ENCODE assay signal across 1 cellular context in the genomic region with DNA sequence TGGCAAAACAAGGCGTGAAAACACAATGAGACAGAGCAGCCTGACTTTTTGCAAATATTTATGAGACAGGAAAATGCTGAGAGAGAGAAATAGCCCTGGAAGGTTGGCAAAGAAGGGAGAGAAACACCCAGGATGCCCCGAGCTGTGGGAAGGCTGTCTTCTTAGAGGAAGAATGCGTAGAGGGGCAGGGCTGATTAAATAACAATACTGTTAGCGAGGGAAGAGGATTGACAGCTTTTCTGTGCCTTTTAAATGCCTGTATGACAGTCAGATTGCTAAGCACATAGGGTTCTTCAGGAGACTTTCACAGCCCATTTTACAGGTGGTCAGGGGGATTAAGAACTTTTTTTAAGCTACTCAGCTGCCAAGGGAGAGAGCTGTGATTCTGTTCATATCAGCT.
TF ChIP-seq lines count a peak whose summit lies in the region.

No MANE protein-coding gene starts in this region.

TF ChIP-seq in GM23338, 12 proteins besides CTCF, POLR2A, EP300 and RAD21:
- TF ChIP-seq, protein P1, sequence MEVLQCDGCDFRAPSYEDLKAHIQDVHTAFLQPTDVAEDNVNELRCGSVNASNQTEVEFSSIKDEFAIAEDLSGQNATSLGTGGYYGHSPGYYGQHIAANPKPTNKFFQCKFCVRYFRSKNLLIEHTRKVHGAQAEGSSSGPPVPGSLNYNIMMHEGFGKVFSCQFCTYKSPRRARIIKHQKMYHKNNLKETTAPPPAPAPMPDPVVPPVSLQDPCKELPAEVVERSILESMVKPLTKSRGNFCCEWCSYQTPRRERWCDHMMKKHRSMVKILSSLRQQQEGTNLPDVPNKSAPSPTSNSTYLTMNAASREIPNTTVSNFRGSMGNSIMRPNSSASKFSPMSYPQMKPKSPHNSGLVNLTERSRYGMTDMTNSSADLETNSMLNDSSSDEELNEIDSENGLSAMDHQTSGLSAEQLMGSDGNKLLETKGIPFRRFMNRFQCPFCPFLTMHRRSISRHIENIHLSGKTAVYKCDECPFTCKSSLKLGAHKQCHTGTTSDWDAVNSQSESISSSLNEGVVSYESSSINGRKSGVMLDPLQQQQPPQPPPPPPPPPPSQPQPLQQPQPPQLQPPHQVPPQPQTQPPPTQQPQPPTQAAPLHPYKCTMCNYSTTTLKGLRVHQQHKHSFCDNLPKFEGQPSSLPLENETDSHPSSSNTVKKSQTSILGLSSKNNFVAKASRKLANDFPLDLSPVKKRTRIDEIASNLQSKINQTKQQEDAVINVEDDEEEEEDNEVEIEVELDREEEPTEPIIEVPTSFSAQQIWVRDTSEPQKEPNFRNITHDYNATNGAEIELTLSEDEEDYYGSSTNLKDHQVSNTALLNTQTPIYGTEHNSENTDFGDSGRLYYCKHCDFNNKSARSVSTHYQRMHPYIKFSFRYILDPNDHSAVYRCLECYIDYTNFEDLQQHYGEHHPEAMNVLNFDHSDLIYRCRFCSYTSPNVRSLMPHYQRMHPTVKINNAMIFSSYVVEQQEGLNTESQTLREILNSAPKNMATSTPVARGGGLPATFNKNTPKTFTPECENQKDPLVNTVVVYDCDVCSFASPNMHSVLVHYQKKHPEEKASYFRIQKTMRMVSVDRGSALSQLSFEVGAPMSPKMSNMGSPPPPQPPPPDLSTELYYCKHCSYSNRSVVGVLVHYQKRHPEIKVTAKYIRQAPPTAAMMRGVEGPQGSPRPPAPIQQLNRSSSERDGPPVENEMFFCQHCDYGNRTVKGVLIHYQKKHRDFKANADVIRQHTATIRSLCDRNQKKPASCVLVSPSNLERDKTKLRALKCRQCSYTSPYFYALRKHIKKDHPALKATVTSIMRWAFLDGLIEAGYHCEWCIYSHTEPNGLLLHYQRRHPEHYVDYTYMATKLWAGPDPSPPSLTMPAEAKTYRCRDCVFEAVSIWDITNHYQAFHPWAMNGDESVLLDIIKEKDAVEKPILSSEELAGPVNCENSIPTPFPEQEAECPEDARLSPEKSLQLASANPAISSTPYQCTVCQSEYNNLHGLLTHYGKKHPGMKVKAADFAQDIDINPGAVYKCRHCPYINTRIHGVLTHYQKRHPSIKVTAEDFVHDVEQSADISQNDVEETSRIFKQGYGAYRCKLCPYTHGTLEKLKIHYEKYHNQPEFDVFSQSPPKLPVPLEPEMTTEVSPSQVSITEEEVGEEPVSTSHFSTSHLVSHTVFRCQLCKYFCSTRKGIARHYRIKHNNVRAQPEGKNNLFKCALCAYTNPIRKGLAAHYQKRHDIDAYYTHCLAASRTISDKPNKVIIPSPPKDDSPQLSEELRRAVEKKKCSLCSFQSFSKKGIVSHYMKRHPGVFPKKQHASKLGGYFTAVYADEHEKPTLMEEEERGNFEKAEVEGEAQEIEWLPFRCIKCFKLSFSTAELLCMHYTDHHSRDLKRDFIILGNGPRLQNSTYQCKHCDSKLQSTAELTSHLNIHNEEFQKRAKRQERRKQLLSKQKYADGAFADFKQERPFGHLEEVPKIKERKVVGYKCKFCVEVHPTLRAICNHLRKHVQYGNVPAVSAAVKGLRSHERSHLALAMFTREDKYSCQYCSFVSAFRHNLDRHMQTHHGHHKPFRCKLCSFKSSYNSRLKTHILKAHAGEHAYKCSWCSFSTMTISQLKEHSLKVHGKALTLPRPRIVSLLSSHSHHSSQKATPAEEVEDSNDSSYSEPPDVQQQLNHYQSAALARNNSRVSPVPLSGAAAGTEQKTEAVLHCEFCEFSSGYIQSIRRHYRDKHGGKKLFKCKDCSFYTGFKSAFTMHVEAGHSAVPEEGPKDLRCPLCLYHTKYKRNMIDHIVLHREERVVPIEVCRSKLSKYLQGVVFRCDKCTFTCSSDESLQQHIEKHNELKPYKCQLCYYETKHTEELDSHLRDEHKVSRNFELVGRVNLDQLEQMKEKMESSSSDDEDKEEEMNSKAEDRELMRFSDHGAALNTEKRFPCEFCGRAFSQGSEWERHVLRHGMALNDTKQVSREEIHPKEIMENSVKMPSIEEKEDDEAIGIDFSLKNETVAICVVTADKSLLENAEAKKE (CRISPR knock-in tag; IDR thresholded peaks at IDR 0.05), result no peak
- no peak for TF ChIP-seq CREB1 (CRISPR knock-in tag; IDR thresholded peaks at IDR 0.05; ENCODE audit: low read depth)
- TF ChIP-seq ZNF331 (CRISPR knock-in tag; IDR thresholded peaks at IDR 0.05; ENCODE audit: low read depth), result no peak
- no peak for TF ChIP-seq POLR2AphosphoS5 (IDR thresholded peaks at IDR 0.05; ENCODE audit: low read depth)
- TF ChIP-seq NANOG (IDR thresholded peaks at IDR 0.05; ENCODE audit: borderline replicate concordance), result no peak
- no peak for TF ChIP-seq EZH2phosphoT487 (IDR thresholded peaks at IDR 0.05; ENCODE audit: unreplicated experiment)
- no peak for TF ChIP-seq REST (IDR thresholded peaks at IDR 0.05; ENCODE audit: unreplicated experiment)
- TF ChIP-seq STAT1 (IDR thresholded peaks at IDR 0.05; ENCODE audit: unreplicated experiment), result no peak
- TF ChIP-seq EZH2 (IDR thresholded peaks at IDR 0.05; ENCODE audit: low read depth, unreplicated experiment), result no peak
TF ChIP-seq in GM23338: peak in this region for 0.
